In the genomic region with DNA sequence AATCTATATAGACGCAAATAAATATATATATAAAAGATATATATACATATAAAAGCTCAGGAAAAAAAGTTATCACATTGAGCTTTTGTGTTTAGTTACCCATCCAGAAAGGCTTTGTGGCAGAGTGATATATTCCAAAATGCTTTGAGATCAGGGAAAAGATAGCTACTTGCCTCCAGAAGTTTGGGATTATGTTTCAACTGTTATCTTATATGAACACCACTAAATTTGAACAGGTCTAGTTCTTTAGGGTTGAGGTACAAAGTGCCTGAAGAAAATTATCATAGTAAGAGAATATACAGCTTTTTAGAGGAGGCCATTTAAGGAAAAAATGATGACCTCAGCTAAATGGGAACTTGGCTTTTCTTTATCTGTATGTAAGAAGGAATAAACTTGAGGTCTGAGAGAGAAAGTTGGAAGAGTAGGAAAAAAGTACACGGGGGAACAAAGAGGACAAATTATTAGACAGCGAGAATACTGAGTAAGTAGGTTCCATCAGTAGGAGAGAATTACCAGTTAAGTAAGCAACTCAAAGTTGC, we compare ENCODE assay signal across 1 cellular context.
TF ChIP-seq lines count a peak whose summit lies in the region.

No MANE protein-coding gene starts in this region.

TF ChIP-seq in H1, 55 proteins besides CTCF, POLR2A, EP300 and RAD21:
- TF ChIP-seq TAF1 (IDR thresholded peaks at IDR 0.05; ENCODE audit: low read depth, low read length) (no peak), MAFK (IDR thresholded peaks at IDR 0.05; ENCODE audit: low read depth, low read length) (peak; percentile 89), KDM5A (IDR thresholded peaks at IDR 0.05; ENCODE audit: low read length) (no peak)
